25 cellular contexts compared by ENCODE assay signal in genomic region chr3:38576131-38577088, GRCh38.
DNase-seq lines count a peak whose midpoint lies in the region; ATAC-seq and TF ChIP-seq lines count a peak whose summit lies in the region.
"Had no signal": no experiment of that assay in that cellular context is flagged by ENCODE, and none has a peak within 500 bp of the region (broad histone marks: within the 10 kb centered on the region; RNA-seq: fewer than 3 reads in every experiment).

No MANE protein-coding gene starts in this region.

- no peaks in the 10 kb centered on the region for H3K36me3 Mint-ChIP-seq in neural crest cell (ENCODE audit: low read depth)

- H3K4me3 ChIP-seq in upper lobe of left lung (no peak overlapping the region), A673 (ENCODE audit: low read depth, low read length, poor library complexity, severe bottlenecking) (no peak overlapping the region), brain microvascular endothelial cell (ENCODE audit: low read depth, low read length) (no peak overlapping the region)
- H3K4me3 ChIP-seq: gastroesophageal sphincter, prostate gland, skin epidermis had no signal

- ATAC-seq in left ventricle myocardium superior (no peak), upper lobe of left lung (ENCODE audit: low FRiP score in 2 of 2) (peak; percentile 4 to 17), HG02870 (IDR thresholded peaks at IDR 0.05; ENCODE audit: unreplicated experiment) (no peak)
- ATAC-seq: activated T-helper 17 cell treated with anti-CD3 and anti-CD28 coated beads, Interleukin-2, amount 50 U/mL, for 72 hours; gastroesophageal sphincter; left colon had no signal

- H3K9me3 Mint-ChIP-seq in neural crest cell, result no peaks in the 10 kb centered on the region
- H3K9me3 Mint-ChIP-seq: activated naive CD8-positive, alpha-beta T cell treated with anti-CD3 and anti-CD28 coated beads, Interleukin-2, amount 50 U/mL, for 24 hours; activated T-helper 17 cell treated with anti-CD3 and anti-CD28 coated beads, Interleukin-2, amount 50 U/mL, for 72 hours had no signal

- no peaks in the 10 kb centered on the region for H3K4me1 ChIP-seq in upper lobe of left lung
- no peaks in the 10 kb centered on the region for H3K4me1 ChIP-seq in A673 (ENCODE audit: insufficient read depth, low read length, poor library complexity, severe bottlenecking)
- H3K4me1 ChIP-seq: gastroesophageal sphincter, prostate gland had no signal

- CTCF ChIA-PET in A673 (lab: Charles Lee), result interaction anchor here (0.6 kb wide), 1 partner anchor 112 kb away, joined by 3 read pairs; no protein-coding TSS in a partner anchor

- TF ChIP-seq POLR2A in upper lobe of left lung (IDR thresholded peaks at IDR 0.05), result no peak

- no peak overlapping the region for H3K4me3 Mint-ChIP-seq in neural crest cell
- H3K4me3 Mint-ChIP-seq: activated naive CD8-positive, alpha-beta T cell treated with anti-CD3 and anti-CD28 coated beads, Interleukin-2, amount 50 U/mL, for 24 hours; activated T-helper 17 cell treated with anti-CD3 and anti-CD28 coated beads, Interleukin-2, amount 50 U/mL, for 72 hours had no signal

- 81 to 92% methylated on average over 5 to 15 of the region's 15 CpGs for WGBS in upper lobe of left lung, 2 donors

- in situ Hi-C loops in brain microvascular endothelial cell (cut with HindIII; ENCODE audit: low pct_ligation_motif_present, low sequenced_read_pairs), result no loop called here

- no peaks in the 10 kb centered on the region for H3K27me3 Mint-ChIP-seq in neural crest cell (ENCODE audit: low read depth)
- H3K27me3 Mint-ChIP-seq: activated naive CD8-positive, alpha-beta T cell treated with anti-CD3 and anti-CD28 coated beads, Interleukin-2, amount 50 U/mL, for 24 hours; activated T-helper 17 cell treated with anti-CD3 and anti-CD28 coated beads, Interleukin-2, amount 50 U/mL, for 72 hours had no signal

- DNase-seq in cardiac septum (ENCODE audit: low spot score) (peak; percentile 69), left ventricle myocardium superior (no peak), ecto neural progenitor cell (ENCODE audit: low spot score) (peak; percentile 39), neural crest cell (ENCODE audit: low read depth, low spot score) (no peak), upper lobe of left lung (no peak), A673 (ENCODE audit: low spot score) (no peak), brain microvascular endothelial cell (no peak)
- DNase-seq: activated CD4-positive, CD25-positive, alpha-beta regulatory T cell; activated naive CD8-positive, alpha-beta T cell treated with anti-CD3 and anti-CD28 coated beads, Interleukin-2, amount 50 U/mL, for 24 hours; effector memory CD4-positive, alpha-beta T cell; midbrain; NCI-H1092 treated with DMSO at 0.1 percent for 48 hours; NCI-H1930; NCI-H2227 treated with DMSO at 0.1 percent for 48 hours; NCI-H82; OCI-M1; stimulated activated naive CD4-positive, alpha-beta T cell treated with Interleukin-2 at 50 U/mL for 16 hours; T-helper 9 cell had no signal

- intact Hi-C loops in cardiac septum (cut with DNase I), result no loop called here
- intact Hi-C loops in left ventricle myocardium superior (cut with micrococcal nuclease), result no loop called here
- intact Hi-C loops in A673 (cut with micrococcal nuclease; ENCODE audit: unreplicated experiment), result no loop called here

- TF ChIP-seq CTCF in neural crest cell (conservative IDR thresholded peaks at IDR 0.05) (no peak), upper lobe of left lung (IDR thresholded peaks at IDR 0.05) (no peak), A673 (conservative IDR thresholded peaks at IDR 0.05; ENCODE audit: low read depth, low read length) (no peak), brain microvascular endothelial cell (IDR thresholded peaks at IDR 0.05; ENCODE audit: low read depth, low read length, missing control alignments) (no peak)

- POLR2A ChIA-PET in A673 (lab: Charles Lee; ENCODE audit: low non-redundant PET), result no interaction called here

- H3K27ac ChIP-seq in upper lobe of left lung (no peak overlapping the region), A673 (ENCODE audit: low read depth, low read length, poor library complexity, severe bottlenecking) (no peak overlapping the region), brain microvascular endothelial cell (no peak overlapping the region)
- H3K27ac ChIP-seq: C4-2B, gastroesophageal sphincter, prostate gland, skin epidermis had no signal

- peak overlapping the region; percentile 50 for H3K27ac Mint-ChIP-seq in neural crest cell (ENCODE audit: unreplicated experiment)
- H3K27ac Mint-ChIP-seq: activated naive CD8-positive, alpha-beta T cell treated with anti-CD3 and anti-CD28 coated beads, Interleukin-2, amount 50 U/mL, for 24 hours; activated T-helper 17 cell treated with anti-CD3 and anti-CD28 coated beads, Interleukin-2, amount 50 U/mL, for 72 hours had no signal

- no peaks in the 10 kb centered on the region for H3K4me1 Mint-ChIP-seq in neural crest cell
- H3K4me1 Mint-ChIP-seq: activated naive CD8-positive, alpha-beta T cell treated with anti-CD3 and anti-CD28 coated beads, Interleukin-2, amount 50 U/mL, for 24 hours; activated T-helper 17 cell treated with anti-CD3 and anti-CD28 coated beads, Interleukin-2, amount 50 U/mL, for 72 hours had no signal

- H3K9me3 ChIP-seq in upper lobe of left lung (peaks cover 0 to 5% (median 2%) of the 10 kb centered on the region in 4 donors), A673 (ENCODE audit: low read depth, low read length, poor library complexity, severe bottlenecking) (no peaks in the 10 kb centered on the region)
- H3K9me3 ChIP-seq: prostate gland had no signal

- BruUV-seq in A673 (replicated peaks; lab: Mats Ljungman, UMichigan), result no TSS peak

- H3K27me3 ChIP-seq in upper lobe of left lung, result no peaks in the 10 kb centered on the region
- H3K27me3 ChIP-seq in A673 (replicated peaks; ENCODE audit: insufficient read depth, low read depth, low read length, poor library complexity), result no peaks in the 10 kb centered on the region
- no peaks in the 10 kb centered on the region for H3K27me3 ChIP-seq in brain microvascular endothelial cell (replicated peaks)

- TF ChIP-seq EP300 in upper lobe of left lung (IDR thresholded peaks at IDR 0.05), result no peak

- H3K36me3 ChIP-seq in upper lobe of left lung, result no peaks in the 10 kb centered on the region
- H3K36me3 ChIP-seq in A673 (ENCODE audit: insufficient read depth, low read length, poor library complexity, severe bottlenecking), result no peaks in the 10 kb centered on the region
- H3K36me3 ChIP-seq in brain microvascular endothelial cell (replicated peaks), result no peaks in the 10 kb centered on the region
- H3K36me3 ChIP-seq: gastroesophageal sphincter, prostate gland had no signal

Comparison
In these comparisons a context has a peak if more than half of its experiments do, and no peak if none do; other contexts are left out.
1. DNase-seq: peak in cardiac septum (single experiment) and ecto neural progenitor cell (single experiment); none in left ventricle myocardium superior (single experiment), neural crest cell (single experiment), upper lobe of left lung (0 of 2), A673 (single experiment) and brain microvascular endothelial cell (single experiment).
2. ATAC-seq: peak in upper lobe of left lung (2 of 2); none in left ventricle myocardium superior (single experiment) and HG02870 (single experiment).